17 cellular contexts compared by ENCODE assay signal in genomic region chr3:7204848-7205156, GRCh38.
DNase-seq lines count a peak whose midpoint lies in the region; ATAC-seq lines count a peak whose summit lies in the region.
"Had no signal": no experiment of that assay in that cellular context is flagged by ENCODE, and none has a peak within 500 bp of the region (broad histone marks: within the 10 kb centered on the region; RNA-seq: fewer than 3 reads in every experiment).

No MANE protein-coding gene starts in this region.

- H2BK15ac ChIP-seq in mesenchymal stem cell (ENCODE audit: low read depth, poor library complexity, severe bottlenecking), result no peak overlapping the region

- H2AK5ac ChIP-seq in mesenchymal stem cell (ENCODE audit: low read length, severe bottlenecking), result no peak overlapping the region

- H3K4me1 Mint-ChIP-seq in activated naive CD4-positive, alpha-beta T cell treated with anti-CD3 and anti-CD28 coated beads for 36 hours (ENCODE audit: low read depth), result peaks cover 12% of the 10 kb centered on the region

- H3K4me1 ChIP-seq in mesenchymal stem cell (ENCODE audit: control insufficient read depth, insufficient read depth, low read depth, low read length), result peaks cover 2% of the 10 kb centered on the region
- H3K4me1 ChIP-seq: BLaER1, stomach had no signal

- no peak overlapping the region for H3K4ac ChIP-seq in mesenchymal stem cell (ENCODE audit: low read depth in 1 of 2, low read length in 2 of 2)

- peak overlapping the region; percentile 99 for H3K27ac ChIP-seq in mesenchymal stem cell (ENCODE audit: low read length, poor library complexity, severe bottlenecking)
- H3K27ac ChIP-seq: BLaER1, stomach had no signal

- CTCF ChIA-PET in activated naive CD4-positive, alpha-beta T cell treated with anti-CD3 and anti-CD28 coated beads for 36 hours (lab: Charles Lee), result no interaction called here

- H3K36me3 ChIP-seq in mesenchymal stem cell (ENCODE audit: control insufficient read depth in 1 of 2, insufficient read depth in 2 of 2, low read depth in 1 of 2, low read length in 2 of 2), result no peaks in the 10 kb centered on the region
- H3K36me3 ChIP-seq: BLaER1, stomach had no signal

- intact Hi-C loops in activated naive CD4-positive, alpha-beta T cell treated with anti-CD3 and anti-CD28 coated beads for 36 hours (cut with micrococcal nuclease), result loop anchor here (5.0 kb wide), 1 partner anchor 672 kb away; no protein-coding TSS in a partner anchor

- WGBS in mesenchymal stem cell, result 43% methylated on average over 1 of the region's 2 CpGs

- no peak overlapping the region for H3K4me3 ChIP-seq in mesenchymal stem cell (ENCODE audit: insufficient read depth in 1 of 2, low read depth in 1 of 2, low read length in 2 of 2)
- H3K4me3 ChIP-seq: BLaER1, GM23338 had no signal

- no peak overlapping the region for H2AFZ ChIP-seq in mesenchymal stem cell (ENCODE audit: low read depth, low read length)
- H2AFZ ChIP-seq: GM23338 had no signal

- H4K91ac ChIP-seq in mesenchymal stem cell (ENCODE audit: low read length), result no peak overlapping the region

- ATAC-seq in GM19025 (IDR thresholded peaks at IDR 0.05; ENCODE audit: low read depth, unreplicated experiment), result peak; percentile 29
- peak; percentile 15 for ATAC-seq in HG02610 (IDR thresholded peaks at IDR 0.05; ENCODE audit: unreplicated experiment)
- ATAC-seq in HG03378 (IDR thresholded peaks at IDR 0.05; ENCODE audit: unreplicated experiment), result peak; percentile 44
- ATAC-seq: GM23338 had no signal

- H4K8ac ChIP-seq in mesenchymal stem cell (ENCODE audit: low read length), result no peak overlapping the region

- H2BK12ac ChIP-seq in mesenchymal stem cell (ENCODE audit: low read length in 2 of 2), result no peak overlapping the region

- H3K9me3 ChIP-seq in mesenchymal stem cell (ENCODE audit: control insufficient read depth, low read length), result no peaks in the 10 kb centered on the region
- H3K9me3 ChIP-seq: BLaER1 had no signal

- DNase-seq in mesenchymal stem cell (no peak), SW 1271 (lab: John Stamatoyannopoulos, UW) (no peak), LoVo (ENCODE audit: low spot score) (no peak)
- DNase-seq in activated naive CD4-positive, alpha-beta T cell treated with anti-CD3 and anti-CD28 coated beads for 36 hours, result no peak
- DNase-seq in central memory CD4-positive, alpha-beta T cell, result no peak
- DNase-seq: activated CD4-positive, alpha-beta T cell treated with anti-CD3 and anti-CD28 coated beads, Interleukin-2, amount 50 U/mL, for 48 hours; activated effector memory CD4-positive, alpha-beta T cell treated with Interleukin-2 at 50 U/mL for 16 hours; DMS79 treated with DMSO at 0.1 percent for 48 hours; NCI-H524 treated with DMSO at 0.1 percent for 48 hours; occipital lobe; stomach had no signal

- H3K4me2 ChIP-seq in mesenchymal stem cell (ENCODE audit: low read length, poor library complexity, severe bottlenecking), result peak overlapping the region; percentile 7
- H3K4me2 ChIP-seq: GM23338 had no signal

- no peak overlapping the region for H2BK120ac ChIP-seq in mesenchymal stem cell (ENCODE audit: low read depth, low read length)

- no peak overlapping the region for H3K27ac Mint-ChIP-seq in activated naive CD4-positive, alpha-beta T cell treated with anti-CD3 and anti-CD28 coated beads for 36 hours
- H3K27ac Mint-ChIP-seq: GM23338, memory B cell had no signal

- H3K23ac ChIP-seq in mesenchymal stem cell (ENCODE audit: low read length in 2 of 2), result no peak overlapping the region

- H3K9me3 Mint-ChIP-seq in activated naive CD4-positive, alpha-beta T cell treated with anti-CD3 and anti-CD28 coated beads for 36 hours, result peaks cover 2% of the 10 kb centered on the region

- H3K18ac ChIP-seq in mesenchymal stem cell (ENCODE audit: low read depth in 1 of 2, low read length in 2 of 2), result no peak overlapping the region

- H3K27me3 Mint-ChIP-seq in activated naive CD4-positive, alpha-beta T cell treated with anti-CD3 and anti-CD28 coated beads for 36 hours (ENCODE audit: low read depth), result no peaks in the 10 kb centered on the region
- H3K27me3 Mint-ChIP-seq: memory B cell had no signal

- H3K79me1 ChIP-seq in mesenchymal stem cell (replicated peaks; ENCODE audit: low read length, poor library complexity, severe bottlenecking), result no peaks in the 10 kb centered on the region

- H3K9ac ChIP-seq in mesenchymal stem cell (ENCODE audit: low read length), result no peak overlapping the region
- H3K9ac ChIP-seq: BLaER1 had no signal

- no peak overlapping the region for H3K4me3 Mint-ChIP-seq in activated naive CD4-positive, alpha-beta T cell treated with anti-CD3 and anti-CD28 coated beads for 36 hours
- H3K4me3 Mint-ChIP-seq: GM23338 had no signal

- no peaks in the 10 kb centered on the region for H3K36me3 Mint-ChIP-seq in activated naive CD4-positive, alpha-beta T cell treated with anti-CD3 and anti-CD28 coated beads for 36 hours (ENCODE audit: low read depth)
- H3K36me3 Mint-ChIP-seq: memory B cell had no signal

- H3K14ac ChIP-seq in mesenchymal stem cell (ENCODE audit: low read length in 2 of 2), result no peak overlapping the region

- H3K27me3 ChIP-seq in mesenchymal stem cell (ENCODE audit: control insufficient read depth in 1 of 2, insufficient read depth in 1 of 2, low read length in 2 of 2), result no peaks in the 10 kb centered on the region
- H3K27me3 ChIP-seq: BLaER1, stomach had no signal

- H2BK5ac ChIP-seq in mesenchymal stem cell (ENCODE audit: low read depth, low read length, poor library complexity, severe bottlenecking), result peak overlapping the region; percentile 93
